17 cellular contexts compared by ENCODE assay signal in genomic region chr13:99463998-99464397, GRCh38. TPM values are rescaled to one million over a fixed set of nuclear protein-coding genes. Genes with fewer than 3 reads are reported as not detected.
DNase-seq lines count a peak whose midpoint lies in the region; ATAC-seq and TF ChIP-seq lines count a peak whose summit lies in the region.
"Had no signal": no experiment of that assay in that cellular context is flagged by ENCODE, and none has a peak within 500 bp of the region (broad histone marks: within the 10 kb centered on the region; RNA-seq: fewer than 3 reads in every experiment).

No MANE protein-coding gene starts in this region.

- H3K27me3 ChIP-seq in BLaER1 treated with 17β-estradiol and CSF1 and Interleukin-3, amounts not matched to agents 10 nM and 100 nM = no peaks in the 10 kb centered on the region
- H3K27me3 ChIP-seq in hepatocyte = no peaks in the 10 kb centered on the region
- H3K27me3 ChIP-seq: sigmoid colon had no signal

- H3K36me3 ChIP-seq in BLaER1 treated with 17β-estradiol and CSF1 and Interleukin-3, amounts not matched to agents 10 nM and 100 nM = no peaks in the 10 kb centered on the region
- no peaks in the 10 kb centered on the region for H3K36me3 ChIP-seq in hepatocyte (replicated peaks; ENCODE audit: insufficient read depth, low read depth)
- H3K36me3 ChIP-seq: sigmoid colon, thoracic aorta had no signal

- H3K27ac ChIP-seq in BLaER1 treated with 17β-estradiol and CSF1 and Interleukin-3, amounts not matched to agents 10 nM and 100 nM = peak overlapping the region in 8 of 11 experiments; percentile 13 to 64 (median 38); a peak in 11 of 22 replicates
- peak overlapping the region; percentile 65 for H3K27ac ChIP-seq in hepatocyte
- H3K27ac ChIP-seq: sigmoid colon, thoracic aorta had no signal

- H3K4me1 ChIP-seq in BLaER1 treated with 17β-estradiol and CSF1 and Interleukin-3, amounts not matched to agents 10 nM and 100 nM = peaks cover 15 to 34% (median 20%) of the 10 kb centered on the region in 10 experiments
- H3K4me1 ChIP-seq in hepatocyte (ENCODE audit: insufficient read depth) = peaks cover 8% of the 10 kb centered on the region
- H3K4me1 ChIP-seq: Caco-2, sigmoid colon had no signal

- H3K9me3 ChIP-seq in BLaER1 treated with 17β-estradiol and CSF1 and Interleukin-3, amounts not matched to agents 10 nM and 100 nM (replicated peaks in 1 of 11) = 0 out of 22 replicates have a peak, but pooled peaks cover 0 to 4% (median 0%) of the 10 kb centered on the region in 11 experiments
- H3K9me3 ChIP-seq in hepatocyte (ENCODE audit: low read depth) = no peaks in the 10 kb centered on the region
- H3K9me3 ChIP-seq: Caco-2, sigmoid colon, thoracic aorta had no signal

- TF ChIP-seq CTCF in AG04449 (IDR thresholded peaks at IDR 0.05; ENCODE audit: insufficient read depth, low read length, missing control alignments) (no peak), WI38 (IDR thresholded peaks at IDR 0.05; ENCODE audit: low read depth, low read length) (no peak), hepatocyte (IDR thresholded peaks at IDR 0.05; ENCODE audit: poor library complexity) (no peak)

- peak overlapping the region in 3 of 11 experiments; percentile 3 to 44 (median 43); a peak in 5 of 22 replicates for H3K9ac ChIP-seq in BLaER1 treated with 17β-estradiol and CSF1 and Interleukin-3, amounts not matched to agents 10 nM and 100 nM

- 94% methylated on average over 3 of the region's 3 CpGs for WGBS in hepatocyte (ENCODE audit: low lambda C conversion rate, missing lambda C conversion rate)

- no peak for ATAC-seq in GM19455 (IDR thresholded peaks at IDR 0.05; ENCODE audit: unreplicated experiment)
- ATAC-seq: HCT116 had no signal

- H3K4me2 ChIP-seq in BLaER1 treated with 17β-estradiol and CSF1 and Interleukin-3, amounts not matched to agents 10 nM and 100 nM = peak overlapping the region; percentile 47 to 83 (median 61); a peak in 21 of 22 replicates
- peak overlapping the region; percentile 62 for H3K4me2 ChIP-seq in hepatocyte

- H2AFZ ChIP-seq in hepatocyte = no peak overlapping the region

- no peaks in the 10 kb centered on the region for H3K79me2 ChIP-seq in hepatocyte

- DNase-seq in AG04449 (ENCODE audit: low read depth, low spot score) (no peak), hepatocyte (ENCODE audit: low spot score) (no peak), NCI-H146 treated with DMSO at 0.1 percent for 48 hours (lab: John Stamatoyannopoulos, UW; ENCODE audit: unreplicated experiment) (no peak), G401 (ENCODE audit: low spot score) (no peak)
- DNase-seq in activated CD4-positive, CD25-positive, alpha-beta regulatory T cell (lab: John Stamatoyannopoulos, UW) = no peak
- DNase-seq: activated CD4-positive, CD25-positive, alpha-beta regulatory T cell treated with anti-CD3 and anti-CD28 coated beads, Interleukin-2, amount 50 U/mL, for 72 hours; activated effector memory CD4-positive, alpha-beta T cell treated with Interleukin-2 at 50 U/mL for 16 hours; Caco-2; dermis blood vessel endothelial cell; head of caudate nucleus; NCI-H1048; sigmoid colon had no signal

- POLR2A ChIA-PET in AG04449 (lab: Yijun Ruan, JAX) = no interaction called here

- H3K4me3 ChIP-seq in AG04449 (ENCODE audit: low read depth, low read length) (peak overlapping the region; percentile 38), WI38 (ENCODE audit: low read depth, low read length) (peak overlapping the region; percentile 10; the same call in 1 of the 2 replicates), hepatocyte (no peak overlapping the region)
- H3K4me3 ChIP-seq in BLaER1 treated with 17β-estradiol and CSF1 and Interleukin-3, amounts not matched to agents 10 nM and 100 nM = no peak overlapping the region
- H3K4me3 ChIP-seq: sigmoid colon, thoracic aorta had no signal

- no peaks in the 10 kb centered on the region for H3K9me2 ChIP-seq in hepatocyte (replicated peaks; ENCODE audit: insufficient read depth)

- no peaks in the 10 kb centered on the region for H4K20me1 ChIP-seq in BLaER1 treated with 17β-estradiol and CSF1 and Interleukin-3, amounts not matched to agents 10 nM and 100 nM
- no peaks in the 10 kb centered on the region for H4K20me1 ChIP-seq in hepatocyte (ENCODE audit: insufficient read depth, poor library complexity, severe bottlenecking)

- CTCF ChIA-PET in AG04449 (lab: Yijun Ruan, JAX) = interaction anchor here (1.3 to 1.8 kb wide), 2 partner anchors 11 to 27 kb away, joined by 6 to 7 read pairs; no protein-coding TSS in a partner anchor

- in situ Hi-C loops in G401 (cut with HindIII; ENCODE audit: low sequenced_read_pairs) = no loop called here

RNA-seq across cellular contexts. Expression of gene TM9SF2, which starts 37.3 kb away (rescaled TPM):
- total RNA-seq in hepatocyte = 272 and 280 TPM in 2 replicates
- polyA plus RNA-seq in hepatocyte = 160 and 184 TPM in 2 replicates
- total RNA-seq in G401 (2014; rRNA removed; shearing (Covaris generic)) = 88.6 and 121 TPM in 2 replicates

Comparison
In these comparisons a context has a peak if more than half of its experiments do, and no peak if none do; other contexts are left out.
1. H3K4me3 ChIP-seq: peak in AG04449 (single experiment) and WI38 (single experiment); none in BLaER1 treated with 17β-estradiol and CSF1 and Interleukin-3, amounts not matched to agents 10 nM and 100 nM (0 of 10) and hepatocyte (single experiment).